Comparison of ENCODE assay signal across 14 cellular contexts in genomic region chr13:97189943-97190342, GRCh38. TPM values are rescaled to one million over a fixed set of nuclear protein-coding genes. Genes with fewer than 3 reads are reported as not detected.
A peak's percentile ranks its signal among the peaks of the same experiment; 100 is the strongest.
DNase-seq lines count a peak whose midpoint lies in the region; ATAC-seq lines count a peak whose summit lies in the region.
"Had no signal": no experiment of that assay in that cellular context is flagged by ENCODE, and none has a peak within 500 bp of the region (broad histone marks: within the 10 kb centered on the region; RNA-seq: fewer than 3 reads in every experiment).

No MANE protein-coding gene starts in this region.

- peaks cover 6% of the 10 kb centered on the region for H3K4me1 ChIP-seq in endocrine pancreas (ENCODE audit: control insufficient read depth, insufficient read depth, low read length)

- H3K27ac Mint-ChIP-seq in activated naive CD8-positive, alpha-beta T cell treated with anti-CD3 and anti-CD28 coated beads, Interleukin-2, amount 50 U/mL, for 24 hours = no peak overlapping the region
- H3K27ac Mint-ChIP-seq: CD4-positive, alpha-beta memory T cell; T-helper 2 cell treated with Interferon-gamma antibody and Interleukin-4, amounts not matched to agents 5 μg/mL and 100 μg/mL, for 36 hours had no signal

- DNase-seq in G401 (ENCODE audit: low spot score) = peak; percentile 88
- DNase-seq in NCI-H1417 (lab: John Stamatoyannopoulos, UW) = peak; percentile 40 to 93 (median 73)
- DNase-seq in NCI-H526 treated with DMSO at 0.1 percent for 48 hours (lab: John Stamatoyannopoulos, UW) = peak; percentile 16
- no peak for DNase-seq in NCI-H774 (lab: John Stamatoyannopoulos, UW)
- DNase-seq in activated naive CD8-positive, alpha-beta T cell treated with anti-CD3 and anti-CD28 coated beads, Interleukin-2, amount 50 U/mL, for 24 hours = no peak
- DNase-seq: BE2C; CD4-positive, alpha-beta memory T cell; NCI-H1694; NCI-H82; SJCRH30; SW 1271 had no signal

- ATAC-seq in activated naive CD8-positive, alpha-beta T cell treated with anti-CD3 and anti-CD28 coated beads, Interleukin-2, amount 50 U/mL, for 24 hours = no peak
- ATAC-seq in HG03460 (IDR thresholded peaks at IDR 0.05; ENCODE audit: unreplicated experiment) = no peak

- H3K27me3 Mint-ChIP-seq in activated naive CD8-positive, alpha-beta T cell treated with anti-CD3 and anti-CD28 coated beads, Interleukin-2, amount 50 U/mL, for 24 hours = peaks cover 3% of the 10 kb centered on the region

- H3K4me3 Mint-ChIP-seq in activated naive CD8-positive, alpha-beta T cell treated with anti-CD3 and anti-CD28 coated beads, Interleukin-2, amount 50 U/mL, for 24 hours = no peak overlapping the region
- H3K4me3 Mint-ChIP-seq: CD4-positive, alpha-beta memory T cell; T-helper 2 cell treated with Interferon-gamma antibody and Interleukin-4, amounts not matched to agents 5 μg/mL and 100 μg/mL, for 36 hours had no signal

- H3K9ac ChIP-seq in endocrine pancreas (ENCODE audit: control insufficient read depth, insufficient read depth, low read length) = no peak overlapping the region

- H3K27me3 ChIP-seq in endocrine pancreas (ENCODE audit: control insufficient read depth, insufficient read depth, low read length) = no peaks in the 10 kb centered on the region
- H3K27me3 ChIP-seq: BE2C, SJCRH30 had no signal

- H3K36me3 ChIP-seq in endocrine pancreas (ENCODE audit: control insufficient read depth, insufficient read depth, low read length) = no peaks in the 10 kb centered on the region
- H3K36me3 ChIP-seq: BE2C, SJCRH30 had no signal

- in situ Hi-C loops in G401 (cut with HindIII; ENCODE audit: low sequenced_read_pairs) = no loop called here

- no peaks in the 10 kb centered on the region for H3K9me3 ChIP-seq in endocrine pancreas (ENCODE audit: control insufficient read depth, low read length)
- H3K9me3 ChIP-seq: BE2C, SJCRH30 had no signal

- H3K4me3 ChIP-seq in endocrine pancreas (ENCODE audit: control insufficient read depth, insufficient read depth, low read length) = peak overlapping the region; percentile 40

- H3K4me1 Mint-ChIP-seq in activated naive CD8-positive, alpha-beta T cell treated with anti-CD3 and anti-CD28 coated beads, Interleukin-2, amount 50 U/mL, for 24 hours = no peaks in the 10 kb centered on the region

- H3K36me3 Mint-ChIP-seq in activated naive CD8-positive, alpha-beta T cell treated with anti-CD3 and anti-CD28 coated beads, Interleukin-2, amount 50 U/mL, for 24 hours (ENCODE audit: low read depth) = no peaks in the 10 kb centered on the region
- H3K36me3 Mint-ChIP-seq: CD4-positive, alpha-beta memory T cell had no signal

- no peaks in the 10 kb centered on the region for H3K9me3 Mint-ChIP-seq in activated naive CD8-positive, alpha-beta T cell treated with anti-CD3 and anti-CD28 coated beads, Interleukin-2, amount 50 U/mL, for 24 hours
- H3K9me3 Mint-ChIP-seq: CD4-positive, alpha-beta memory T cell; T-helper 2 cell treated with Interferon-gamma antibody and Interleukin-4, amounts not matched to agents 5 μg/mL and 100 μg/mL, for 36 hours had no signal

RNA-seq across cellular contexts. Expression of gene MBNL2, which starts 32.2 kb away (rescaled TPM):
- 1.7 and 3.0 TPM in 2 replicates for total RNA-seq in G401 (2014; rRNA removed; shearing (Covaris generic))

Comparison
In these comparisons a context has a peak if more than half of its experiments do, and no peak if none do; other contexts are left out.
1. DNase-seq: peak in G401 (single experiment), NCI-H1417 (3 of 3) and NCI-H526 treated with DMSO at 0.1 percent for 48 hours (single experiment); none in NCI-H774 (single experiment) and activated naive CD8-positive, alpha-beta T cell treated with anti-CD3 and anti-CD28 coated beads, Interleukin-2, amount 50 U/mL, for 24 hours (single experiment).